23 cellular contexts compared by ENCODE assay signal in genomic region chr13:99636306-99636705, GRCh38. TPM values are rescaled to one million over a fixed set of nuclear protein-coding genes. Genes with fewer than 3 reads are reported as not detected.
DNase-seq lines count a peak whose midpoint lies in the region; ATAC-seq, FAIRE-seq and TF ChIP-seq lines count a peak whose summit lies in the region.
"Had no signal": no experiment of that assay in that cellular context is flagged by ENCODE, and none has a peak within 500 bp of the region (broad histone marks: within the 10 kb centered on the region; RNA-seq: fewer than 3 reads in every experiment).

No MANE protein-coding gene starts in this region.

- no peak overlapping the region for H3K4me3 ChIP-seq in Karpas-422 (ENCODE audit: low read length)
- H3K4me3 ChIP-seq: A549, SK-N-MC had no signal

- H3K27ac Mint-ChIP-seq in naive B cell = peak overlapping the region in 1 of 6 donors; percentile 26
- H3K27ac Mint-ChIP-seq in T-helper 2 cell treated with Interferon-gamma antibody and Interleukin-4, amounts not matched to agents 5 μg/mL and 100 μg/mL, for 36 hours = no peak overlapping the region
- no peak overlapping the region for H3K27ac Mint-ChIP-seq in naive thymus-derived CD8-positive, alpha-beta T cell
- H3K27ac Mint-ChIP-seq: CD8-positive, alpha-beta memory T cell had no signal

- DNase-seq in GM12892 (ENCODE audit: insufficient read length) (no peak), Karpas-422 (no peak), naive B cell (no peak), NCI-H1930 (lab: John Stamatoyannopoulos, UW) (no peak), NCI-H345 (lab: John Stamatoyannopoulos, UW) (no peak)
- DNase-seq in T-helper 2 cell treated with Interferon-gamma antibody and Interleukin-4, amounts not matched to agents 5 μg/mL and 100 μg/mL, for 36 hours (ENCODE audit: low spot score) = no peak
- DNase-seq in naive thymus-derived CD8-positive, alpha-beta T cell = no peak
- DNase-seq: C1 segment of cervical spinal cord; CD8-positive, alpha-beta memory T cell; HCEC 1CT; IMR-90; NCI-H1048; NCI-H1436; NCI-H2029; NCI-H2171; NCI-H446; OCI-M1; SHP77 had no signal

- FAIRE-seq in GM12892 (lab: Jason Lieb, UNC) = peak; percentile 48
- FAIRE-seq: A549, D721Med, HTR-8/SVneo had no signal

- H3K9me2 ChIP-seq in Karpas-422 (replicated peaks; ENCODE audit: insufficient read depth, low read length) = no peaks in the 10 kb centered on the region

- no peaks in the 10 kb centered on the region for H3K36me3 Mint-ChIP-seq in naive B cell
- no peaks in the 10 kb centered on the region for H3K36me3 Mint-ChIP-seq in T-helper 2 cell treated with Interferon-gamma antibody and Interleukin-4, amounts not matched to agents 5 μg/mL and 100 μg/mL, for 36 hours (ENCODE audit: low read depth)
- peaks cover 0 to 10% (median 8%) of the 10 kb centered on the region in 3 donors for H3K36me3 Mint-ChIP-seq in naive thymus-derived CD8-positive, alpha-beta T cell

- H3K27me3 ChIP-seq in Karpas-422 (ENCODE audit: low read length) = no peaks in the 10 kb centered on the region

- peaks cover 0 to 12% (median 6%) of the 10 kb centered on the region in 7 donors for H3K9me3 Mint-ChIP-seq in naive B cell
- no peaks in the 10 kb centered on the region for H3K9me3 Mint-ChIP-seq in T-helper 2 cell treated with Interferon-gamma antibody and Interleukin-4, amounts not matched to agents 5 μg/mL and 100 μg/mL, for 36 hours
- H3K9me3 Mint-ChIP-seq in naive thymus-derived CD8-positive, alpha-beta T cell = peaks cover 0 to 7% (median 0%) of the 10 kb centered on the region in 9 donors

- peak overlapping the region in 5 of 8 donors; percentile 27 to 59 (median 42) for H3K4me3 Mint-ChIP-seq in naive B cell
- H3K4me3 Mint-ChIP-seq in T-helper 2 cell treated with Interferon-gamma antibody and Interleukin-4, amounts not matched to agents 5 μg/mL and 100 μg/mL, for 36 hours = no peak overlapping the region
- H3K4me3 Mint-ChIP-seq in naive thymus-derived CD8-positive, alpha-beta T cell = no peak overlapping the region
- H3K4me3 Mint-ChIP-seq: CD8-positive, alpha-beta memory T cell had no signal

- no peaks in the 10 kb centered on the region for H3K9me3 ChIP-seq in Karpas-422 (ENCODE audit: low read length)

- H3K4me2 ChIP-seq in Karpas-422 (ENCODE audit: low read depth, low read length, poor library complexity, severe bottlenecking) = peak overlapping the region; percentile 55
- H3K4me2 ChIP-seq: A549 had no signal

- H3K36me3 ChIP-seq in Karpas-422 (ENCODE audit: insufficient read depth, low read length) = no peaks in the 10 kb centered on the region

- peaks cover 15 to 28% (median 27%) of the 10 kb centered on the region in 3 donors for H3K4me1 Mint-ChIP-seq in naive B cell
- no peaks in the 10 kb centered on the region for H3K4me1 Mint-ChIP-seq in T-helper 2 cell treated with Interferon-gamma antibody and Interleukin-4, amounts not matched to agents 5 μg/mL and 100 μg/mL, for 36 hours (ENCODE audit: low read depth)
- H3K4me1 Mint-ChIP-seq in naive thymus-derived CD8-positive, alpha-beta T cell = peaks cover 3 to 19% (median 7%) of the 10 kb centered on the region in 4 donors

- H4K20me1 ChIP-seq in Karpas-422 (ENCODE audit: insufficient read depth, low read depth, low read length) = peaks cover 8% of the 10 kb centered on the region; the same call in 1 of the 2 replicates

- no peaks in the 10 kb centered on the region for H3K27me3 Mint-ChIP-seq in naive B cell
- peaks cover 7% of the 10 kb centered on the region for H3K27me3 Mint-ChIP-seq in T-helper 2 cell treated with Interferon-gamma antibody and Interleukin-4, amounts not matched to agents 5 μg/mL and 100 μg/mL, for 36 hours (ENCODE audit: low read depth)
- peaks cover 0 to 1% (median 0%) of the 10 kb centered on the region in 5 donors for H3K27me3 Mint-ChIP-seq in naive thymus-derived CD8-positive, alpha-beta T cell

- POLR2A ChIA-PET in naive thymus-derived CD8-positive, alpha-beta T cell (lab: Charles Lee) = no interaction called here

- H3K9ac ChIP-seq in Karpas-422 (ENCODE audit: low read length) = no peak overlapping the region

- TF ChIP-seq POLR2A in GM12892 (IDR thresholded peaks at IDR 0.05; ENCODE audit: low read depth, low read length) = no peak

- no peak overlapping the region for H2AFZ ChIP-seq in Karpas-422 (ENCODE audit: low read length)

- H3K79me2 ChIP-seq in Karpas-422 (ENCODE audit: low read length) = no peaks in the 10 kb centered on the region

- H3K4me1 ChIP-seq in Karpas-422 (ENCODE audit: low read length) = peaks cover 22% of the 10 kb centered on the region
- H3K4me1 ChIP-seq: A549 had no signal

- no peak overlapping the region for H3K27ac ChIP-seq in Karpas-422 (ENCODE audit: low read length)
- H3K27ac ChIP-seq: A549, SK-N-MC had no signal

- peak; percentile 6 for ATAC-seq in HG02852 (IDR thresholded peaks at IDR 0.05; ENCODE audit: unreplicated experiment)
- ATAC-seq in naive B cell (ENCODE audit: low read depth in 2 of 2) = no peak
- no peak for ATAC-seq in naive thymus-derived CD8-positive, alpha-beta T cell
- ATAC-seq: A549 had no signal

RNA-seq across cellular contexts. Expression of gene CLYBL, which starts 29.8 kb away (rescaled TPM):
- polyA plus RNA-seq in GM12892 (2012; ENCODE audit: missing spikeins) = 8.2 TPM
- total RNA-seq in Karpas-422 (2014; rRNA removed; shearing (Covaris generic); ENCODE audit: low replicate concordance) = 2.8 and 7.3 TPM in 2 replicates
- polyA plus RNA-seq in naive B cell (ENCODE audit: low read depth in 6 of 6) = 10 to 100 TPM in 4 of 6 donors, 1 to 10 TPM in 2; 4.3 to 21.6 (median 10.9) TPM
- 10 to 100 TPM; 12.1 TPM for total RNA-seq in naive thymus-derived CD8-positive, alpha-beta T cell
- polyA plus RNA-seq in naive thymus-derived CD8-positive, alpha-beta T cell = 10 to 100 TPM in 1 of 3 donors, 1 to 10 TPM in 2; 6.5 to 16.8 (median 8.0) TPM

Comparison
In these comparisons a context has a peak if more than half of its experiments do, and no peak if none do; other contexts are left out.
1. H3K4me3 Mint-ChIP-seq: peak in naive B cell (5 of 8); none in T-helper 2 cell treated with Interferon-gamma antibody and Interleukin-4, amounts not matched to agents 5 μg/mL and 100 μg/mL, for 36 hours (single experiment) and naive thymus-derived CD8-positive, alpha-beta T cell (0 of 10).